8 cellular contexts compared by ENCODE assay signal in the genomic region with DNA sequence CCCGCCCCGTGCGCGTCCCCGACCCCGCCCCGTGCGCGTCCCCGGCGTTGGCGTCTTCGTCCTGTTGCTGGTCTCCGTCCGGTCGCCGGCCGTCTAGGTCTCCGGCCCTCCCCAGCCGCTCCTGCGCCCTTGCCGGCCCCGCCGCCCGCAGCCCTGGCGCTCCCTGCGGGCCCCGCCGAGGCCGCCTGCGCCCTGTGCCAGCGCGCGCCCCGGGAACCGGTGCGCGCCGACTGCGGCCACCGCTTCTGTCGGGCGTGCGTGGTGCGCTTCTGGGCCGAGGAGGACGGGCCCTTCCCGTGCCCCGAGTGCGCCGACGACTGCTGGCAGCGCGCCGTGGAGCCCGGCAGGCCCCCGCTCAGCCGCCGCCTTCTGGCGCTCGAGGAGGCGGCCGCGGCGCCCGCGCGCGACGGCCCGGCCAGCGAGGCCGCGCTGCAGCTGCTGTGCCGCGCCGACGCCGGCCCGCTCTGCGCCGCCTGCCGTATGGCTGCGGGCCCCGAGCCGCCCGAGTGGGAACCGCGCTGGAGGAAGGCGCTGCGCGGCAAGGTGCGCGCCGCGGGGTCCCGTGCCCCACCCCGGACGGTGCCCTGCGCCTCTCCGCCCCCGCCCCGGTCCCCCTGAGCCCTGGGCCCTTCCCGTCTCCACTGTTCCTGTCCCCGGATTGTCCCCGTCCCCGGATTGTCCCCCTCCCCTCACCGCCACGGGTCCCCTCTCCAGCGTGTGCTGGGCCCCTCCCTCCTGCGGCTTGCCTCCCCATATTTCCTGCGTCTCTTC. TPM values are rescaled to one million over a fixed set of nuclear protein-coding genes. Genes with fewer than 3 reads are reported as not detected.
DNase-seq lines count a peak whose midpoint lies in the region; ATAC-seq lines count a peak whose summit lies in the region.

A gene (plus strand): TSS at position 47 of the 771 bp plus-strand sequence.

- ATAC-seq in GM19043 (IDR thresholded peaks at IDR 0.05; ENCODE audit: low read depth, unreplicated experiment) (peak; percentile 25), HG03159 (IDR thresholded peaks at IDR 0.05; ENCODE audit: unreplicated experiment) (peak; percentile 41), T-cell (replicated peaks in 1 of 4) (peak; percentile 54 to 68 (median 55)), left colon (peak; percentile 91)

- H3K27ac ChIP-seq in caudate nucleus (ENCODE audit: low read depth, low read length) = peak within 1 kb of the TSS; percentile 100

- H3K27ac Mint-ChIP-seq in T-cell = peak within 1 kb of the TSS; percentile 100

- peak within 1 kb of the TSS; percentile 93 to 97 (median 95) for H3K4me3 Mint-ChIP-seq in T-cell

- H3K4me1 Mint-ChIP-seq in T-cell = peaks cover 31 to 48% (median 41%) of the 10 kb centered on the region in 3 donors

- H3K27me3 Mint-ChIP-seq in T-cell = no peaks in the 10 kb centered on the region

- H3K36me3 Mint-ChIP-seq in T-cell = peaks cover 20% of the 10 kb centered on the region

- DNase-seq in AG20443 (ENCODE audit: low spot score) (peak; percentile 94), T-cell (peak in 23 of 34 experiments; percentile 6 to 87 (median 62)), caudate nucleus (lab: John Stamatoyannopoulos, UW) (peak in 10 of 61 donors; percentile 50 to 81 (median 65)), left colon (peak; percentile 84 to 93), NCI-H1436 (lab: John Stamatoyannopoulos, UW) (no peak)
- DNase-seq in stimulated activated CD4-positive, alpha-beta T cell treated with anti-CD3 and anti-CD28 coated beads, Interleukin-2, amount 100 ng/mL, for 4 hours (ENCODE audit: low read depth) = peak; percentile 70

- H3K9me3 Mint-ChIP-seq in T-cell = no peaks in the 10 kb centered on the region

- CTCF ChIA-PET in T-cell (lab: Charles Lee) = interaction anchor here (0.6 to 1.5 kb wide), 9 partner anchors 12 to 1986 kb away, joined by 3 to 15 read pairs (median 6); a partner anchor contains a TSS

- POLR2A ChIA-PET in T-cell (lab: Charles Lee) = interaction anchor here in 1 of 2 donors (0.9 kb wide), 1 partner anchor 29 kb away, joined by 10 read pairs; no protein-coding TSS in a partner anchor

- intact Hi-C loops in left colon (cut with DNase I, micrococcal nuclease) = no loop called here

RNA-seq across cellular contexts. Expression of the gene that starts here (rescaled TPM):
- total RNA-seq in T-cell = 100 to 1,000 TPM in 2 of 5 donors, 10 to 100 TPM in 3; 59.6 to 105 (median 94.9) TPM
- 10 to 100 TPM; 79.0 to 84.5 TPM for total RNA-seq in left colon

Comparison
In these comparisons a context has a peak if more than half of its experiments do, and no peak if none do; other contexts are left out.
1. ATAC-seq: peak in every context shown above with its lines; median percentile 91 in left colon; 55 in T-cell; 41 in HG03159; 25 in GM19043.